In the genomic region with DNA sequence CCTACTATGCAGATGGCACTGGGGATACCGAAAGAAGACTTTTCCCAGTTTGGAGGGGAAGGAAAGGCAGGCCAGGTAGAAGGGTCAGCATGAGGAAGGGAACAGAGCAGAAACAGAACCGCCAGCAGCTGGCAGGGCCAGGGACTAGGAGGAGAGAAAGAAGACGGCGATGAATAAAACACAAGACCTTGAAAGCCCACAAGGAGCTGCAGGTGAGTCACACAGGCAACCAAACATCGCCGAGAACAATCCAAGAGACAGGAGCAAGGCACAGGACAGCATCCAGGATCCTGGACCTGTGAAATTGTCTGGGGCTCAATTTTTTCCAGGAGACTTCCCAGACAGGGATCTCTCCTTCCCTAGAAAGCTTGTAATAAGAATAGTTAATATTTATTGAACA, we compare ENCODE assay signal across 14 cellular contexts. TPM values are rescaled to one million over a fixed set of nuclear protein-coding genes. Genes with fewer than 3 reads are reported as not detected.
DNase-seq lines count a peak whose midpoint lies in the region; ATAC-seq, FAIRE-seq and TF ChIP-seq lines count a peak whose summit lies in the region.
"Had no signal": no experiment of that assay in that cellular context is flagged by ENCODE, and none has a peak within 500 bp of the region (broad histone marks: within the 10 kb centered on the region; RNA-seq: fewer than 3 reads in every experiment).

No MANE protein-coding gene starts in this region.

- ATAC-seq in upper lobe of left lung (ENCODE audit: low FRiP score in 2 of 2) (no peak), HG03039 (IDR thresholded peaks at IDR 0.05; ENCODE audit: unreplicated experiment) (no peak)
- ATAC-seq: stimulated activated naive B cell treated with anti-CD40 and anti-IgM and Interleukin-4, amounts not matched to agents 10 μg/mL and 1 μg/mL and 100 μg/mL, for 72 hours had no signal

- peak overlapping the region; percentile 68 for H3K27ac ChIP-seq in SJSA1
- peak overlapping the region; percentile 22 to 36 for H3K27ac ChIP-seq in esophagus (ENCODE audit: low read depth in 2 of 2, low read length in 1 of 2)
- H3K27ac ChIP-seq in osteoblast (ENCODE audit: low read depth, low read length), result peak overlapping the region; percentile 88
- H3K27ac ChIP-seq in upper lobe of left lung, result peak overlapping the region; percentile 33 to 74 (median 56)

- H3K4me2 ChIP-seq in osteoblast (ENCODE audit: insufficient read depth, low read length), result peak overlapping the region; percentile 63

- WGBS in esophagus, 2 donors, result 79 to 91% methylated on average over 6 of the region's 6 CpGs
- WGBS in upper lobe of left lung, 2 donors, result 92 to 93% methylated on average over 6 of the region's 6 CpGs

- no peaks in the 10 kb centered on the region for H3K27me3 ChIP-seq in SJSA1 (replicated peaks)
- no peaks in the 10 kb centered on the region for H3K27me3 ChIP-seq in esophagus (ENCODE audit: control insufficient read depth in 1 of 2, insufficient read depth in 2 of 2, low read length in 2 of 2)
- H3K27me3 ChIP-seq in osteoblast (ENCODE audit: insufficient read depth, low read length), result no peaks in the 10 kb centered on the region
- H3K27me3 ChIP-seq in upper lobe of left lung, result no peaks in the 10 kb centered on the region

- H3K9me3 ChIP-seq in SJSA1 (replicated peaks) (no peaks in the 10 kb centered on the region), esophagus (ENCODE audit: control insufficient read depth in 2 of 2, insufficient read depth in 1 of 2, low read depth in 1 of 2, low read length in 1 of 2) (no peaks in the 10 kb centered on the region), osteoblast (ENCODE audit: low read depth, low read length) (no peaks in the 10 kb centered on the region), upper lobe of left lung (no peaks in the 10 kb centered on the region)

- H3K79me2 ChIP-seq in osteoblast (ENCODE audit: insufficient read depth, low read length), result peaks cover 2% of the 10 kb centered on the region

- no peaks in the 10 kb centered on the region for H4K20me1 ChIP-seq in osteoblast (ENCODE audit: insufficient read depth, low read length)

- FAIRE-seq in GM12891 (lab: Jason Lieb, UNC), result no peak
- FAIRE-seq: D721Med had no signal

- no peak for TF ChIP-seq EP300 in upper lobe of left lung (IDR thresholded peaks at IDR 0.05)

- TF ChIP-seq POLR2A in upper lobe of left lung (IDR thresholded peaks at IDR 0.05) (no peak), GM12891 (IDR thresholded peaks at IDR 0.05; ENCODE audit: low read depth, low read length) (no peak)

- H2AFZ ChIP-seq in osteoblast (ENCODE audit: low read length), result no peak overlapping the region

- TF ChIP-seq CTCF in osteoblast (IDR thresholded peaks at IDR 0.05; ENCODE audit: extremely low read depth, low read depth, low read length) (no peak), upper lobe of left lung (IDR thresholded peaks at IDR 0.05) (no peak)

- H3K4me3 ChIP-seq in SJSA1, result no peak overlapping the region
- no peak overlapping the region for H3K4me3 ChIP-seq in esophagus (ENCODE audit: low read depth in 1 of 2, low read length in 2 of 2)
- no peak overlapping the region for H3K4me3 ChIP-seq in osteoblast (ENCODE audit: insufficient read depth, low read length)
- H3K4me3 ChIP-seq in upper lobe of left lung, result no peak overlapping the region

- H3K36me3 ChIP-seq in SJSA1, result peaks cover 30% of the 10 kb centered on the region
- H3K36me3 ChIP-seq in esophagus (ENCODE audit: control insufficient read depth in 2 of 2, insufficient read depth in 2 of 2, low read length in 1 of 2), result no peaks in the 10 kb centered on the region
- peaks cover 4% of the 10 kb centered on the region for H3K36me3 ChIP-seq in osteoblast (ENCODE audit: insufficient read depth, low read length)
- H3K36me3 ChIP-seq in upper lobe of left lung, result no peaks in the 10 kb centered on the region

- DNase-seq in SJSA1 (ENCODE audit: low read depth in 1 of 2, low spot score in 2 of 2) (no peak), osteoblast (ENCODE audit: insufficient read length, low spot score, missing footprints) (no peak), upper lobe of left lung (no peak), DMS53 treated with DMSO at 0.1 percent for 48 hours (lab: John Stamatoyannopoulos, UW; ENCODE audit: unreplicated experiment) (no peak), GM12891 (ENCODE audit: insufficient read length, low spot score) (no peak)
- DNase-seq: activated effector memory CD4-positive, alpha-beta T cell treated with Interleukin-2 at 50 U/mL for 16 hours; islet precursor cell; NCI-H2171; occipital lobe; stimulated activated CD4-positive, alpha-beta T cell treated with anti-CD3 and anti-CD28 coated beads, Interleukin-2, amount 100 ng/mL, for 48 hours; stimulated activated naive B cell treated with anti-CD40 and anti-IgM and Interleukin-4, amounts not matched to agents 10 μg/mL and 1 μg/mL and 100 μg/mL, for 72 hours had no signal

- H3K4me1 ChIP-seq in SJSA1 (replicated peaks), result peaks cover 62% of the 10 kb centered on the region
- H3K4me1 ChIP-seq in esophagus (ENCODE audit: control insufficient read depth in 2 of 2, insufficient read depth in 2 of 2, low read length in 1 of 2), result peaks cover 2 to 3% of the 10 kb centered on the region in 2 donors
- peaks cover 32% of the 10 kb centered on the region for H3K4me1 ChIP-seq in osteoblast (ENCODE audit: insufficient read depth, low read length)
- H3K4me1 ChIP-seq in upper lobe of left lung, result peaks cover 0 to 6% (median 0%) of the 10 kb centered on the region in 4 donors

TF ChIP-seq in GM12891, 5 proteins besides CTCF, POLR2A, EP300 and RAD21:
- no peak for TF ChIP-seq POLR2AphosphoS5 (IDR thresholded peaks at IDR 0.05; ENCODE audit: low read depth, low read length)
- no peak for TF ChIP-seq TAF1 (IDR thresholded peaks at IDR 0.05; ENCODE audit: low read depth, low read length)
- no peak for TF ChIP-seq PAX5 (IDR thresholded peaks at IDR 0.05; ENCODE audit: insufficient read depth, low read length, severe bottlenecking)
- TF ChIP-seq SPI1 (IDR thresholded peaks at IDR 0.05; ENCODE audit: low read depth, low read length), result no peak
- TF ChIP-seq POU2F2 (IDR thresholded peaks at IDR 0.05; ENCODE audit: low read depth, low read length), result no peak

RNA-seq across cellular contexts. Expression of gene NUAK1, which starts 47.3 kb away (rescaled TPM):
- total RNA-seq in SJSA1 (2014; rRNA removed; shearing (Covaris generic)), result 48.9 and 60.6 TPM in 2 replicates
- under 1 TPM; 0.73 to 0.82 TPM for polyA plus RNA-seq in esophagus
- total RNA-seq in osteoblast (17.1 and 21.7 TPM in 2 replicates), upper lobe of left lung (10 to 100 TPM in 4 of 6 donors, 1 to 10 TPM in 2; 7.1 to 28.7 (median 10.9) TPM)
- not detected for polyA plus RNA-seq in GM12891 (2012; ENCODE audit: low read depth, missing spikeins)

Comparison
In these comparisons a context has a peak if more than half of its experiments do, and no peak if none do; other contexts are left out.
1. H3K27ac ChIP-seq: peak in every context shown above with its lines; median percentile 88 in osteoblast; 68 in SJSA1; 56 in upper lobe of left lung; 29 in esophagus.